Comparison of ENCODE assay signal across 1 cellular context in genomic region chr6:31834704-31835375, GRCh38.
A peak's percentile ranks its signal among the peaks of the same experiment; 100 is the strongest.
TF ChIP-seq lines count a peak whose summit lies in the region.

No MANE protein-coding gene starts in this region.

TF ChIP-seq in HepG2, 621 proteins besides CTCF, POLR2A, EP300 and RAD21 (continued from another document and continues in another):
- TF ChIP-seq ZBTB33 (CRISPR knock-in tag; IDR thresholded peaks at IDR 0.05) (peak; percentile 52; the same call in 1 of the 2 replicates), ZNF75D (CRISPR knock-in tag; IDR thresholded peaks at IDR 0.05; ENCODE audit: borderline replicate concordance) (no peak), DMAP1 (CRISPR knock-in tag; IDR thresholded peaks at IDR 0.05) (peak; percentile 88), ZFP82 (CRISPR knock-in tag; IDR thresholded peaks at IDR 0.05; ENCODE audit: borderline replicate concordance) (no peak), ZFP91 (CRISPR knock-in tag; IDR thresholded peaks at IDR 0.05; ENCODE audit: borderline replicate concordance) (peak; percentile 87), ZNF768 (CRISPR knock-in tag; IDR thresholded peaks at IDR 0.05) (peak; percentile 73; the same call in 1 of the 2 replicates), ZNF547 (CRISPR knock-in tag; IDR thresholded peaks at IDR 0.05) (peak; percentile 70; the same call in 1 of the 2 replicates), PAF1 (CRISPR knock-in tag; IDR thresholded peaks at IDR 0.05) (peak; percentile 37; the same call in 1 of the 2 replicates), TFDP1 (CRISPR knock-in tag; IDR thresholded peaks at IDR 0.05; ENCODE audit: borderline replicate concordance) (no peak), IRX3 (CRISPR knock-in tag; IDR thresholded peaks at IDR 0.05; ENCODE audit: borderline replicate concordance, low read depth) (peak; percentile 60; the same call in 1 of the 2 replicates), ZBTB42 (CRISPR knock-in tag; IDR thresholded peaks at IDR 0.05) (no peak), NFKB2 (CRISPR knock-in tag; IDR thresholded peaks at IDR 0.05; ENCODE audit: borderline replicate concordance) (peak; percentile 73; the same call in 1 of the 2 replicates), HMGA1 (CRISPR knock-in tag; conservative IDR thresholded peaks at IDR 0.05) (no peak), RBFOX2 (IDR thresholded peaks at IDR 0.05; ENCODE audit: low read depth, low read length) (peak; percentile 100), SP1 (IDR thresholded peaks at IDR 0.05) (no peak), SP1 (CRISPR knock-in tag; IDR thresholded peaks at IDR 0.05) (peak; percentile 54), HNRNPH1 (optimal IDR thresholded peaks at IDR 0.05; ENCODE audit: low read depth, low read length) (peak; percentile 97), E2F1 (CRISPR knock-in tag; IDR thresholded peaks at IDR 0.05) (0 out of 2 replicates have a peak, but pooled peaks have one; percentile 71), SMARCC2 (IDR thresholded peaks at IDR 0.05) (no peak), ZNF235 (CRISPR knock-in tag; IDR thresholded peaks at IDR 0.05; ENCODE audit: borderline replicate concordance) (0 out of 2 replicates have a peak, but pooled peaks have one; percentile 91), JUN (CRISPR knock-in tag; IDR thresholded peaks at IDR 0.05) (peak; percentile 63; the same call in 1 of the 2 replicates), SKI (IDR thresholded peaks at IDR 0.05; ENCODE audit: partially characterized antibody) (peak; percentile 75), ZNF792 (CRISPR knock-in tag; IDR thresholded peaks at IDR 0.05) (peak; percentile 90; the same call in 1 of the 2 replicates), TBP (CRISPR knock-in tag; IDR thresholded peaks at IDR 0.05) (no peak), ZFP37 (CRISPR knock-in tag; IDR thresholded peaks at IDR 0.05; ENCODE audit: borderline replicate concordance) (0 out of 2 replicates have a peak, but pooled peaks have one; percentile 59), HOXA5 (CRISPR knock-in tag; IDR thresholded peaks at IDR 0.05) (peak; percentile 97), ZFP1 (CRISPR knock-in tag; IDR thresholded peaks at IDR 0.05) (no peak), POLR2G (IDR thresholded peaks at IDR 0.05; ENCODE audit: low read depth, low read length) (peak; percentile 100), LBX2 (CRISPR knock-in tag; IDR thresholded peaks at IDR 0.05; ENCODE audit: borderline replicate concordance) (no peak), STAT5B (CRISPR knock-in tag; IDR thresholded peaks at IDR 0.05) (no peak), ZNF737 (CRISPR knock-in tag; IDR thresholded peaks at IDR 0.05; ENCODE audit: borderline replicate concordance) (no peak), RNF2 (conservative IDR thresholded peaks at IDR 0.05; ENCODE audit: low read depth) (no peak), PTBP1 (IDR thresholded peaks at IDR 0.05; ENCODE audit: low read depth, low read length, poor library complexity, severe bottlenecking) (peak; percentile 91), ZNF580 (CRISPR knock-in tag; IDR thresholded peaks at IDR 0.05; ENCODE audit: borderline replicate concordance, low read depth) (peak; percentile 83), GATAD1 (CRISPR knock-in tag; IDR thresholded peaks at IDR 0.05) (peak; percentile 73; the same call in 1 of the 2 replicates), ZBTB4 (CRISPR knock-in tag; IDR thresholded peaks at IDR 0.05; ENCODE audit: borderline replicate concordance) (no peak), NAIF1 (CRISPR knock-in tag; IDR thresholded peaks at IDR 0.05; ENCODE audit: borderline replicate concordance) (0 out of 2 replicates have a peak, but pooled peaks have one; percentile 14), PRMT3 (CRISPR knock-in tag; IDR thresholded peaks at IDR 0.05; ENCODE audit: borderline replicate concordance, low read depth) (no peak), E2F5 (CRISPR knock-in tag; conservative IDR thresholded peaks at IDR 0.05) (no peak), ZNF780A (CRISPR knock-in tag; IDR thresholded peaks at IDR 0.05) (peak; percentile 40; the same call in 1 of the 2 replicates), KLF13 (CRISPR knock-in tag; IDR thresholded peaks at IDR 0.05) (no peak), ZBTB7B (CRISPR knock-in tag; IDR thresholded peaks at IDR 0.05) (peak; percentile 47; the same call in 1 of the 2 replicates), CEBPB (IDR thresholded peaks at IDR 0.05; ENCODE audit: borderline replicate concordance, low read depth, low read length) (no peak), ZFP90 (CRISPR knock-in tag; IDR thresholded peaks at IDR 0.05; ENCODE audit: borderline replicate concordance) (peak; percentile 91; the same call in 1 of the 2 replicates), TFE3 (CRISPR knock-in tag; IDR thresholded peaks at IDR 0.05) (peak; percentile 47; the same call in 1 of the 2 replicates), TRAFD1 (CRISPR knock-in tag; IDR thresholded peaks at IDR 0.05; ENCODE audit: borderline replicate concordance) (no peak), CAMTA2 (CRISPR knock-in tag; IDR thresholded peaks at IDR 0.05; ENCODE audit: borderline replicate concordance) (peak; percentile 82; the same call in 1 of the 2 replicates), NR2C2 (CRISPR knock-in tag; IDR thresholded peaks at IDR 0.05; ENCODE audit: borderline replicate concordance) (no peak), CREB3 (CRISPR knock-in tag; IDR thresholded peaks at IDR 0.05) (no peak; the same call in none of the 2 replicates), ZNF576 (CRISPR knock-in tag; IDR thresholded peaks at IDR 0.05) (peak; percentile 72; the same call in 1 of the 2 replicates), ZNF879 (CRISPR knock-in tag; IDR thresholded peaks at IDR 0.05) (no peak), ZNF33B (CRISPR knock-in tag; IDR thresholded peaks at IDR 0.05) (peak; percentile 96; the same call in 1 of the 2 replicates), NKX3-1 (CRISPR knock-in tag; IDR thresholded peaks at IDR 0.05) (peak; percentile 89)
